In genomic region chr15:40103124-40103858, GRCh38 we compare ENCODE assay signal across 8 cellular contexts. TPM values are rescaled to one million over a fixed set of nuclear protein-coding genes. Genes with fewer than 3 reads are reported as not detected.
DNase-seq lines count a peak whose midpoint lies in the region; ATAC-seq and TF ChIP-seq lines count a peak whose summit lies in the region.

No MANE protein-coding gene starts in this region.

- H3K27me3 ChIP-seq in ectodermal cell (ENCODE audit: control insufficient read depth, insufficient read depth, low read length, poor library complexity, severe bottlenecking) (no peaks in the 10 kb centered on the region), lower lobe of right lung (ENCODE audit: low read depth) (no peaks in the 10 kb centered on the region), upper lobe of left lung (no peaks in the 10 kb centered on the region)

- TF ChIP-seq POLR2A in upper lobe of left lung (IDR thresholded peaks at IDR 0.05) = peak in 1 of 4 donors; percentile 44

- no peak for TF ChIP-seq EP300 in upper lobe of left lung (IDR thresholded peaks at IDR 0.05)

- WGBS in ectodermal cell, 2 experiments = 47 to 57% methylated on average over 28 of the region's 28 CpGs
- 25 to 49% methylated on average over 10 to 12 of the region's 28 CpGs for WGBS in upper lobe of left lung, 2 donors

- DNase-seq in HCEC 1CT = peak; percentile 84
- DNase-seq in NCI-H774 (lab: John Stamatoyannopoulos, UW) = peak; percentile 80
- peak; percentile 87 for DNase-seq in lower lobe of right lung
- peak; percentile 89 to 94 for DNase-seq in upper lobe of left lung
- DNase-seq in stimulated activated CD4-positive, alpha-beta T cell treated with anti-CD3 and anti-CD28 coated beads, Interleukin-4, amount 100 ng/mL, for 4 hours = no peak

- no peak overlapping the region for H3K27ac ChIP-seq in ectodermal cell (ENCODE audit: insufficient read depth, low read depth, low read length, poor library complexity, severe bottlenecking)
- H3K27ac ChIP-seq in lower lobe of right lung = peak overlapping the region; percentile 87
- H3K27ac ChIP-seq in upper lobe of left lung = peak overlapping the region; percentile 75 to 93 (median 89)

- TF ChIP-seq CTCF in lower lobe of right lung (IDR thresholded peaks at IDR 0.05) = no peak
- peak in 1 of 6 experiments; percentile 10 for TF ChIP-seq CTCF in upper lobe of left lung (IDR thresholded peaks at IDR 0.05)

- ATAC-seq in lower lobe of right lung = peak; percentile 69 to 73
- peak; percentile 61 to 70 for ATAC-seq in upper lobe of left lung (ENCODE audit: low FRiP score in 2 of 2)
- no peak for ATAC-seq in GM18502 (IDR thresholded peaks at IDR 0.05; ENCODE audit: poor library complexity, unreplicated experiment)
- ATAC-seq in GM18873 (IDR thresholded peaks at IDR 0.05; ENCODE audit: low FRiP score, unreplicated experiment) = no peak

- peaks cover 82% of the 10 kb centered on the region for H3K4me1 ChIP-seq in ectodermal cell (ENCODE audit: control insufficient read depth, insufficient read depth, low read length)
- peaks cover 93% of the 10 kb centered on the region for H3K4me1 ChIP-seq in lower lobe of right lung
- peaks cover 97 to 100% (median 98%) of the 10 kb centered on the region in 4 donors for H3K4me1 ChIP-seq in upper lobe of left lung

- peak overlapping the region; percentile 21 for H3K4me3 ChIP-seq in ectodermal cell (ENCODE audit: insufficient read depth, low read depth, low read length)
- no peak overlapping the region for H3K4me3 ChIP-seq in lower lobe of right lung
- H3K4me3 ChIP-seq in upper lobe of left lung = peak overlapping the region in 1 of 4 donors; percentile 8

- H3K36me3 ChIP-seq in ectodermal cell (ENCODE audit: control insufficient read depth, insufficient read depth, low read length) = peaks cover 12% of the 10 kb centered on the region
- no peaks in the 10 kb centered on the region for H3K36me3 ChIP-seq in lower lobe of right lung
- H3K36me3 ChIP-seq in upper lobe of left lung = no peaks in the 10 kb centered on the region

- intact Hi-C loops in lower lobe of right lung (cut with DNase I) = loop anchor here (10.0 kb wide), 1 partner anchor 58 kb away; no protein-coding TSS in a partner anchor

- no peaks in the 10 kb centered on the region for H3K9me3 ChIP-seq in ectodermal cell (ENCODE audit: control insufficient read depth, low read length)
- no peaks in the 10 kb centered on the region for H3K9me3 ChIP-seq in lower lobe of right lung
- H3K9me3 ChIP-seq in upper lobe of left lung = no peaks in the 10 kb centered on the region

RNA-seq across cellular contexts. Expression of gene BMF, which starts 5.4 kb away (rescaled TPM):
- 74.0 TPM for polyA plus RNA-seq in ectodermal cell (2013, experiment 1 of 4)
- 115 TPM for polyA plus RNA-seq in ectodermal cell (2013, experiment 2 of 4)
- 66.2 TPM for polyA plus RNA-seq in ectodermal cell (2013, experiment 3 of 4)
- polyA plus RNA-seq in ectodermal cell (2013, experiment 4 of 4) = 65.1 TPM
- total RNA-seq in lower lobe of right lung (17.2 TPM), upper lobe of left lung (100 to 1,000 TPM in 1 of 6 donors, 10 to 100 TPM in 4, 1 to 10 TPM in 1; 9.9 to 118 (median 26.2) TPM)

RNA-seq across cellular contexts. Expression of gene BUB1B, which starts 57.6 kb away (rescaled TPM):
- 101 TPM for polyA plus RNA-seq in ectodermal cell (2013, experiment 1 of 4)
- polyA plus RNA-seq in ectodermal cell (2013, experiment 2 of 4) = 85.7 TPM
- polyA plus RNA-seq in ectodermal cell (2013, experiment 3 of 4) = 80.3 TPM
- 81.3 TPM for polyA plus RNA-seq in ectodermal cell (2013, experiment 4 of 4)
- total RNA-seq in lower lobe of right lung (1.4 TPM), upper lobe of left lung (10 to 100 TPM in 1 of 6 donors, 1 to 10 TPM in 3, under 1 TPM in 1, not detected in 1; 0.79 to 12.1 (median 2.7) TPM)

Comparison
In these comparisons a context has a peak if more than half of its experiments do, and no peak if none do; other contexts are left out.
1. DNase-seq: peak in HCEC 1CT (single experiment), NCI-H774 (single experiment), lower lobe of right lung (single experiment) and upper lobe of left lung (2 of 2); none in stimulated activated CD4-positive, alpha-beta T cell treated with anti-CD3 and anti-CD28 coated beads, Interleukin-4, amount 100 ng/mL, for 4 hours (0 of 2).
2. ATAC-seq: peak in lower lobe of right lung (2 of 2) and upper lobe of left lung (2 of 2); none in GM18502 (single experiment) and GM18873 (single experiment).